In genomic region chr5:1176473-1177391, GRCh38 we compare ENCODE assay signal across 1 cellular context.
TF ChIP-seq lines count a peak whose summit lies in the region.

No MANE protein-coding gene starts in this region.

TF ChIP-seq in HepG2, 621 proteins besides CTCF, POLR2A, EP300 and RAD21:
- TF ChIP-seq NFYB (CRISPR knock-in tag; IDR thresholded peaks at IDR 0.05) (peak; percentile 56), NFYC (CRISPR knock-in tag; IDR thresholded peaks at IDR 0.05) (peak; percentile 62), ZNF7 (CRISPR knock-in tag; IDR thresholded peaks at IDR 0.05) (no peak), MIER2 (CRISPR knock-in tag; IDR thresholded peaks at IDR 0.05) (no peak), TAF15 (IDR thresholded peaks at IDR 0.05; ENCODE audit: low read depth, low read length, poor library complexity, severe bottlenecking) (no peak), CBX2 (IDR thresholded peaks at IDR 0.05; ENCODE audit: low read depth, low read length) (no peak), CBX2 (CRISPR knock-in tag; IDR thresholded peaks at IDR 0.05; ENCODE audit: low read depth) (no peak), HBP1 (CRISPR knock-in tag; IDR thresholded peaks at IDR 0.05; ENCODE audit: low read depth) (no peak), ZNF512B (CRISPR knock-in tag; IDR thresholded peaks at IDR 0.05; ENCODE audit: borderline replicate concordance) (no peak), NRL (CRISPR knock-in tag; IDR thresholded peaks at IDR 0.05; ENCODE audit: borderline replicate concordance) (0 out of 2 replicates have a peak, but pooled peaks have one; percentile 2), NR2F2 (IDR thresholded peaks at IDR 0.05; ENCODE audit: borderline replicate concordance, low read depth) (no peak)
TF ChIP-seq in HepG2: peak in this region for 3.
